Comparison of ENCODE assay signal across 14 cellular contexts in the genomic region with DNA sequence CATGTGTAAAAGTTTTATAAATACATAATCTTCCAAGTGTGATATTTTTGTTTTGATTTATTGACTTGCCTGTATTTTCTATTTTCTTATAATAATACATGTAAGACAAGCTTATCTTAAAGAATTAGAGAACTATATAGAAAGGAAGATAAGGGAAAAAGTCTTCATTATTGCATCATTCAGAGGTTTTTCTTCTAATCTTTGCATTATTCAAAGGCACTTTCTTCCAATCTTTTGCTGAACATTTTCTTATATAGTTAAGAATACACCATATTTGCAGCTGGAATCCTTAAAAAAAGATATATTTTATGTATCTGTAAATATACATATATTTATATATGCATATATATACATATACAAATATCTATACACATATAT. TPM values are rescaled to one million over a fixed set of nuclear protein-coding genes. Genes with fewer than 3 reads are reported as not detected.
DNase-seq lines count a peak whose midpoint lies in the region; ATAC-seq and TF ChIP-seq lines count a peak whose summit lies in the region.
"Had no signal": no experiment of that assay in that cellular context is flagged by ENCODE, and none has a peak within 500 bp of the region (broad histone marks: within the 10 kb centered on the region; RNA-seq: fewer than 3 reads in every experiment).

No MANE protein-coding gene starts in this region.

- H4K91ac ChIP-seq in IMR-90 (ENCODE audit: insufficient read depth, low read depth, low read length): no peak overlapping the region

- no peak overlapping the region for H2BK120ac ChIP-seq in IMR-90 (ENCODE audit: low read depth, low read length)

- dilution Hi-C loops in IMR-90 (cut with HindIII; ENCODE audit: low sequenced_read_pairs, unreplicated experiment): no loop called here

- no peak overlapping the region for H3K14ac ChIP-seq in IMR-90 (replicated peaks; ENCODE audit: low read depth, low read length)

- no peak overlapping the region for H2BK5ac ChIP-seq in IMR-90 (ENCODE audit: low read depth, low read length, poor library complexity, severe bottlenecking)

- no peak overlapping the region for H3K4me3 ChIP-seq in ACC112 (ENCODE audit: low read depth, low read length)
- no peak overlapping the region for H3K4me3 ChIP-seq in IMR-90 (ENCODE audit: insufficient read depth, low read depth, low read length)
- H3K4me3 ChIP-seq in gastrocnemius medialis: no peak overlapping the region
- H3K4me3 ChIP-seq: GM23338, SJCRH30 had no signal

- H2BK15ac ChIP-seq in IMR-90 (ENCODE audit: low read depth, low read length): no peak overlapping the region

- H3K4me1 ChIP-seq in ACC112 (ENCODE audit: control insufficient read depth, insufficient read depth, low read length, unreplicated experiment) (peaks cover 94% of the 10 kb centered on the region), IMR-90 (ENCODE audit: control insufficient read depth, insufficient read depth, low read length) (peaks cover 23% of the 10 kb centered on the region), gastrocnemius medialis (peaks cover 83 to 91% of the 10 kb centered on the region in 2 donors)

- peaks cover 89% of the 10 kb centered on the region for H3K79me2 ChIP-seq in ACC112 (ENCODE audit: control insufficient read depth, insufficient read depth, low read length, unreplicated experiment)

- no peak for DNase-seq in IMR-90
- no peak for DNase-seq in chondrocyte (ENCODE audit: low spot score)
- DNase-seq in gastrocnemius medialis: no peak
- no peak for DNase-seq in HEK293T (ENCODE audit: extremely low spot score)
- DNase-seq in NCI-H524 treated with DMSO at 0.1 percent for 48 hours (lab: John Stamatoyannopoulos, UW): no peak
- DNase-seq in stimulated activated naive CD8-positive, alpha-beta T cell treated with anti-CD3 and anti-CD28 coated beads, Interleukin-15, amount 100 ng/mL, for 72 hours: no peak
- DNase-seq: CD8-positive, alpha-beta T cell; GF-D8; NCI-H1048; NCI-H1694; NCI-H510A; SJCRH30 had no signal

- no peaks in the 10 kb centered on the region for H4K20me1 ChIP-seq in IMR-90 (ENCODE audit: insufficient read depth, low read length)

- POLR2A ChIA-PET in IMR-90 (lab: Charles Lee; ENCODE audit: unreplicated experiment): no interaction called here
- POLR2A ChIA-PET in HEK293T (lab: Yijun Ruan, JAX): no interaction called here

- no peak overlapping the region for H4K8ac ChIP-seq in IMR-90 (ENCODE audit: low read depth in 2 of 2, low read length in 2 of 2)

- H3K36me3 ChIP-seq in ACC112 (ENCODE audit: insufficient read depth, low read length) (no peaks in the 10 kb centered on the region), IMR-90 (ENCODE audit: control insufficient read depth, insufficient read depth, low read length) (0 out of 2 replicates have a peak, but pooled peaks cover 2% of the 10 kb centered on the region), gastrocnemius medialis (no peaks in the 10 kb centered on the region)
- H3K36me3 ChIP-seq: SJCRH30 had no signal

- no peak overlapping the region for H3K23ac ChIP-seq in IMR-90 (ENCODE audit: low read depth, low read length)

- H2AK5ac ChIP-seq in IMR-90 (ENCODE audit: low read depth, low read length): no peak overlapping the region

- no peak overlapping the region for H3K56ac ChIP-seq in IMR-90 (ENCODE audit: extremely low read depth, insufficient read depth, low read length)

- intact Hi-C loops in IMR-90 (cut with micrococcal nuclease) (no loop called here), gastrocnemius medialis (cut with DNase I; ENCODE audit: low total_unique reads) (loop anchor here (2.0 kb wide), 1 partner anchor 31 kb away; no protein-coding TSS in a partner anchor)

- H3K4me1 Mint-ChIP-seq in chondrocyte (ENCODE audit: low read depth): peaks cover 94% of the 10 kb centered on the region
- H3K4me1 Mint-ChIP-seq in stimulated activated naive CD8-positive, alpha-beta T cell treated with anti-CD3 and anti-CD28 coated beads, Interleukin-15, amount 100 ng/mL, for 72 hours: no peaks in the 10 kb centered on the region

- no peak overlapping the region for H2BK20ac ChIP-seq in IMR-90 (ENCODE audit: low read depth, low read length)

- TF ChIP-seq RAD21 in IMR-90 (IDR thresholded peaks at IDR 0.05; ENCODE audit: low read length): no peak

- peaks cover 23 to 69% of the 10 kb centered on the region in 2 experiments for H3K79me1 ChIP-seq in IMR-90 (ENCODE audit: low read depth in 1 of 2, low read length in 2 of 2)

- ATAC-seq in IMR-90 (ENCODE audit: low read depth) (no peak), gastrocnemius medialis (no peak)
- ATAC-seq in stimulated activated naive CD8-positive, alpha-beta T cell treated with anti-CD3 and anti-CD28 coated beads, Interleukin-15, amount 100 ng/mL, for 72 hours: no peak
- ATAC-seq: CD8-positive, alpha-beta T cell; GM23338 had no signal

- no peak overlapping the region for H3K4me2 ChIP-seq in IMR-90 (ENCODE audit: low read depth, low read length)
- H3K4me2 ChIP-seq: GM23338 had no signal

- peak overlapping the region; percentile 96 for H3K27ac ChIP-seq in ACC112 (ENCODE audit: low read depth, low read length)
- no peak overlapping the region for H3K27ac ChIP-seq in IMR-90 (ENCODE audit: insufficient read depth, low read length)
- peak overlapping the region; percentile 73 to 95 (median 86) for H3K27ac ChIP-seq in gastrocnemius medialis
- H3K27ac ChIP-seq: SJCRH30 had no signal

- no peak overlapping the region for H3K9ac ChIP-seq in IMR-90 (ENCODE audit: low read depth, low read length)

- TF ChIP-seq POLR2A in IMR-90 (IDR thresholded peaks at IDR 0.05; ENCODE audit: low read depth, low read length): no peak
- no peak for TF ChIP-seq POLR2A in gastrocnemius medialis (IDR thresholded peaks at IDR 0.05)

- no peak overlapping the region for H3K4ac ChIP-seq in IMR-90 (ENCODE audit: low read depth, low read length)

- H3K36me3 Mint-ChIP-seq in chondrocyte (ENCODE audit: low read depth): peaks cover 1% of the 10 kb centered on the region
- H3K36me3 Mint-ChIP-seq: CD8-positive, alpha-beta T cell had no signal

- TF ChIP-seq CTCF in IMR-90 (conservative IDR thresholded peaks at IDR 0.05; ENCODE audit: low read depth, low read length) (no peak), chondrocyte (IDR thresholded peaks at IDR 0.05) (no peak), gastrocnemius medialis (IDR thresholded peaks at IDR 0.05 in 4 of 5, conservative IDR thresholded peaks at IDR 0.05 in 1 of 5) (no peak)

- H3K18ac ChIP-seq in IMR-90 (ENCODE audit: low read depth, low read length): no peak overlapping the region

- in situ Hi-C loops in IMR-90 (cut with MboI; ENCODE audit: low sequenced_read_pairs) (no loop called here), gastrocnemius medialis (cut with MboI; ENCODE audit: low sequenced_read_pairs in 4 of 4) (no loop called here)

- H3K9me3 Mint-ChIP-seq in chondrocyte (ENCODE audit: low read depth): no peaks in the 10 kb centered on the region
- H3K9me3 Mint-ChIP-seq in stimulated activated naive CD8-positive, alpha-beta T cell treated with anti-CD3 and anti-CD28 coated beads, Interleukin-15, amount 100 ng/mL, for 72 hours: no peaks in the 10 kb centered on the region
- H3K9me3 Mint-ChIP-seq: CD8-positive, alpha-beta T cell; GM23338 had no signal

- H3K9me1 ChIP-seq in IMR-90 (ENCODE audit: insufficient read depth, low read length): peaks cover 12% of the 10 kb centered on the region

- H3K27me3 ChIP-seq in ACC112 (ENCODE audit: insufficient read depth, low read length): no peaks in the 10 kb centered on the region
- H3K27me3 ChIP-seq in IMR-90 (ENCODE audit: control insufficient read depth, insufficient read depth, low read length): no peaks in the 10 kb centered on the region
- no peaks in the 10 kb centered on the region for H3K27me3 ChIP-seq in gastrocnemius medialis
- H3K27me3 ChIP-seq: SJCRH30 had no signal

- no peaks in the 10 kb centered on the region for H3K27me3 Mint-ChIP-seq in chondrocyte (ENCODE audit: low read depth)
- H3K27me3 Mint-ChIP-seq in stimulated activated naive CD8-positive, alpha-beta T cell treated with anti-CD3 and anti-CD28 coated beads, Interleukin-15, amount 100 ng/mL, for 72 hours: peaks cover 26% of the 10 kb centered on the region

- H2AFZ ChIP-seq in ACC112 (ENCODE audit: low read length, unreplicated experiment) (no peak overlapping the region), IMR-90 (replicated peaks; ENCODE audit: low read length, poor library complexity) (no peak overlapping the region)

- no peak overlapping the region for H4K5ac ChIP-seq in IMR-90 (ENCODE audit: low read depth, low read length)

- no peak overlapping the region for H2AK9ac ChIP-seq in IMR-90 (replicated peaks; ENCODE audit: low read depth, low read length, poor library complexity)

- no TSS peak for BruUV-seq in IMR-90 (replicated peaks; lab: Mats Ljungman, UMichigan)

- CTCF ChIA-PET in IMR-90 (lab: Yijun Ruan, JAX) (interaction anchor here (1.2 kb wide), 1 partner anchor 232 kb away, joined by 3 read pairs; no protein-coding TSS in a partner anchor), HEK293T (lab: Yijun Ruan, JAX) (interaction anchor here (0.9 kb wide), 1 partner anchor 25 kb away, joined by 3 read pairs; no protein-coding TSS in a partner anchor)

- H3K27ac Mint-ChIP-seq in chondrocyte (ENCODE audit: unreplicated experiment): peak overlapping the region; percentile 77
- no peak overlapping the region for H3K27ac Mint-ChIP-seq in stimulated activated naive CD8-positive, alpha-beta T cell treated with anti-CD3 and anti-CD28 coated beads, Interleukin-15, amount 100 ng/mL, for 72 hours
- H3K27ac Mint-ChIP-seq: CD8-positive, alpha-beta T cell; GM23338 had no signal

- H3K9me3 ChIP-seq in IMR-90 (ENCODE audit: control insufficient read depth, insufficient read depth, low read length): no peaks in the 10 kb centered on the region
- H3K9me3 ChIP-seq in gastrocnemius medialis: no peaks in the 10 kb centered on the region
- H3K9me3 ChIP-seq: SJCRH30 had no signal

- H3K4me3 Mint-ChIP-seq in chondrocyte (ENCODE audit: unreplicated experiment): no peak overlapping the region
- no peak overlapping the region for H3K4me3 Mint-ChIP-seq in stimulated activated naive CD8-positive, alpha-beta T cell treated with anti-CD3 and anti-CD28 coated beads, Interleukin-15, amount 100 ng/mL, for 72 hours
- H3K4me3 Mint-ChIP-seq: CD8-positive, alpha-beta T cell; GM23338 had no signal

TF ChIP-seq in IMR-90, 13 proteins besides CTCF, POLR2A, EP300 and RAD21 (continues in another document):
- TF ChIP-seq CHD1 (IDR thresholded peaks at IDR 0.05; ENCODE audit: low read depth, low read length) (no peak), FOS (IDR thresholded peaks at IDR 0.05; ENCODE audit: low read depth, low read length) (no peak)

TF ChIP-seq in HEK293T, 16 proteins besides CTCF, POLR2A, EP300 and RAD21:
- no peak for TF ChIP-seq L3MBTL2 (conservative IDR thresholded peaks at IDR 0.05)

RNA-seq across cellular contexts. Expression of a gene that starts 33.4 kb away (rescaled TPM):
- total RNA-seq in IMR-90 (2012; rRNA removed): 65.4 and 82.8 TPM in 2 replicates
- polyA plus RNA-seq in IMR-90 (2012; rRNA removed): 50.0 and 54.7 TPM in 2 replicates
- 21.0 and 21.4 TPM in 2 replicates for polyA plus RNA-seq in IMR-90 (2012; cell fraction: cytosol; rRNA removed)
- 21.1 and 49.1 TPM in 2 replicates for polyA plus RNA-seq in IMR-90 (2012; cell fraction: nucleus; rRNA removed; ENCODE audit: low replicate concordance)
- 158 to 224 TPM (median 168 TPM) in 3 replicates for total RNA-seq in chondrocyte
- total RNA-seq in gastrocnemius medialis: 100 to 1,000 TPM in 1 of 4 donors, 10 to 100 TPM in 3; 35.3 to 120 (median 64.3) TPM
- total RNA-seq: CD8-positive, alpha-beta T cell; GM23338 had no signal
